Comparison of ENCODE assay signal across 7 cellular contexts in the genomic region with DNA sequence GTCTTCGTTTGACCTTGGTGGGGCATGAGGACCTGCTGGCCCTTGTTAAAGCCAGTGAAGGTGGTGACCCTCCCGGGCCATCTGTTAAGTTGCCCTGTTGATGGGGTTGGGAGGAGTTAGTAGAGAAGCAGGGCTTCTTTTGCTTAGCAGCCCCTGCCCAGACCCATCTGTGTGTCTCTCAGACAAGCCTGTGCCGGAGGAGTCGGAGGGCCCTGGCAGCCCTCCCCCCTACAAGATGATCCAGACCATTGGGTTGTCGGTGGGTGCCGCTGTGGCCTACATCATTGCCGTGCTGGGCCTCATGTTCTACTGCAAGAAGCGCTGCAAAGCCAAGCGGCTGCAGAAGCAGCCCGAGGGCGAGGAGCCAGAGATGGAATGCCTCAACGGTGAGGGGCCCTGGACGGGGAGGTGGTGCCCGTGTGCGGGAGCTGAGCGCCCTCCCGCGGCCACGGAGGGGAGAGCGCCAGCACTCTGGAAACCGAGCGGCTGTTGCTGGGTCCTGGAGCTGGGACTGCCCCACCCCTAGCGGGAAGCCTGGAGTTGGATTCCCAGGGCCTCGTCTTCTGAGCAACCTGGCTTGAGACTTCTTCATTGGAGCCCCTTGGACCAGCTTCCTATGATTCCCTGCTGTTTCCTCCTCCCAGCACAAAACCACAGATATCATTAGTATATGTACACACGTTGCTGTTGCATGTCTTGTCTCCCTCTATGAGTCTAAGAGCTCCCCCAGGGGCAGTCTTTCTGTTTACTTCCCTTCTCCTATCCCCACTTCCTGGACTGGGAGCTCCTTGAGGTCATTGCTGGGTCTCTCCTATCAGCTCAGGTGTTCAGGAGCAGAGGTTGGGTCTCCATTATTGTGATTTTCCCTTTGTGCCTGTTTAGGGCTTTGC. TPM values are rescaled to one million over a fixed set of nuclear protein-coding genes. Genes with fewer than 3 reads are reported as not detected.
DNase-seq lines count a peak whose midpoint lies in the region; FAIRE-seq and TF ChIP-seq lines count a peak whose summit lies in the region.

No MANE protein-coding gene starts in this region.

- DNase-seq in GM13977 (ENCODE audit: low spot score) (peak; percentile 92), HPDE6-E6E7 (ENCODE audit: extremely low spot score) (peak; percentile 82), NOMO-1 treated with dmso at 0.1 percent for 144 hours (lab: John Stamatoyannopoulos, UW; ENCODE audit: unreplicated experiment) (peak; percentile 60), endothelial cell of umbilical vein (ENCODE audit: low read depth, low spot score) (peak; percentile 84), midbrain (lab: John Stamatoyannopoulos, UW) (peak; percentile 81)
- DNase-seq in activated CD8-positive, alpha-beta memory T cell treated with anti-CD3 and anti-CD28 coated beads, Interleukin-2, amount 50 U/mL, for 4 hours = peak; percentile 74
- DNase-seq in stimulated activated CD8-positive, alpha-beta memory T cell treated with anti-CD3 and anti-CD28 coated beads, Interleukin-2, amount 100 ng/mL, for 1 hour (ENCODE audit: low read depth in 2 of 2) = peak; percentile 41 to 55

- no peaks in the 10 kb centered on the region for H3K9me1 ChIP-seq in endothelial cell of umbilical vein (replicated peaks; ENCODE audit: control insufficient read depth, extremely low read depth, insufficient read depth, low read length)

- dilution Hi-C loops in endothelial cell of umbilical vein (cut with MboI; ENCODE audit: extremely low pct_ligation_motif_present, low sequenced_read_pairs) = no loop called here

- CTCF ChIA-PET in endothelial cell of umbilical vein (lab: Charles Lee) = interaction anchor here (0.6 to 3.1 kb wide), 67 partner anchors 9 to 375 kb away, joined by 3 to 55 read pairs (median 5); partner anchors contain the start of genes CUL7, DNPH1, GNMT and KLC4

- H3K4me3 ChIP-seq in endothelial cell of umbilical vein (replicated peaks in 1 of 3; ENCODE audit: insufficient read depth in 1 of 3, low read depth in 1 of 3, low read length in 3 of 3) = no peak overlapping the region

- H3K79me2 ChIP-seq in endothelial cell of umbilical vein (ENCODE audit: control insufficient read depth, insufficient read depth, low read length) = no peaks in the 10 kb centered on the region

- no peaks in the 10 kb centered on the region for H3K36me3 ChIP-seq in endothelial cell of umbilical vein (ENCODE audit: control insufficient read depth in 2 of 2, extremely low read depth in 1 of 2, insufficient read depth in 2 of 2, low read length in 2 of 2)

- no peak overlapping the region for H3K9ac ChIP-seq in endothelial cell of umbilical vein (replicated peaks; ENCODE audit: extremely low read depth, insufficient read depth, low read length)

- H3K27ac ChIP-seq in endothelial cell of umbilical vein (ENCODE audit: insufficient read depth, low read depth, low read length) = no peak overlapping the region

- no peaks in the 10 kb centered on the region for H4K20me1 ChIP-seq in endothelial cell of umbilical vein (replicated peaks; ENCODE audit: control insufficient read depth, extremely low read depth, insufficient read depth, low read length)

- FAIRE-seq in endothelial cell of umbilical vein (lab: Jason Lieb, UNC) = peak; percentile 90

- no peak overlapping the region for H3K4me2 ChIP-seq in endothelial cell of umbilical vein (ENCODE audit: insufficient read depth, low read length)

- H3K27me3 ChIP-seq in endothelial cell of umbilical vein (ENCODE audit: control insufficient read depth in 2 of 2, insufficient read depth in 2 of 2, low read length in 2 of 2) = no peaks in the 10 kb centered on the region

- POLR2A ChIA-PET in endothelial cell of umbilical vein (lab: Charles Lee) = interaction anchor here (0.5 to 0.9 kb wide), 5 partner anchors 73 to 342 kb away, joined by 3 to 8 read pairs (median 4); partner anchors contain the start of genes CUL7, KLC4 and MRPL2

- no TSS peak for BruUV-seq in endothelial cell of umbilical vein (replicated peaks; lab: Mats Ljungman, UMichigan)

- no peaks in the 10 kb centered on the region for H3K9me3 ChIP-seq in endothelial cell of umbilical vein (replicated peaks; ENCODE audit: control insufficient read depth, insufficient read depth, low read length)

- H2AFZ ChIP-seq in endothelial cell of umbilical vein (ENCODE audit: low read depth, low read length) = peak overlapping the region; percentile 55

- TF ChIP-seq POLR2A in endothelial cell of umbilical vein (IDR thresholded peaks at IDR 0.05; ENCODE audit: low read depth, low read length) = no peak

- TF ChIP-seq CTCF in GM13977 (IDR thresholded peaks at IDR 0.05; ENCODE audit: extremely low read depth, insufficient read depth, missing control alignments) = peak; percentile 98
- TF ChIP-seq CTCF in endothelial cell of umbilical vein (IDR thresholded peaks at IDR 0.05; ENCODE audit: extremely low read depth in 1 of 2, insufficient read depth in 1 of 2, low read depth in 1 of 2, low read length in 2 of 2) = peak; percentile 98 to 100

- intact Hi-C loops in endothelial cell of umbilical vein (cut with micrococcal nuclease) = loop anchor here (1.0 to 5.0 kb wide), 6 partner anchors 73 to 482 kb away; partner anchors contain the start of genes KLC4 and MRPL2

- in situ Hi-C loops in GM13977 (cut with MboI; ENCODE audit: low pct_unique_long_range_greater_than_20kb, low sequenced_read_pairs, unreplicated experiment) = loop anchor here (10.0 kb wide), 1 partner anchor 239 kb away; no protein-coding TSS in a partner anchor

- H3K4me1 ChIP-seq in endothelial cell of umbilical vein (ENCODE audit: control insufficient read depth, extremely low read depth, insufficient read depth, low read length) = no peaks in the 10 kb centered on the region

TF ChIP-seq in endothelial cell of umbilical vein, 7 proteins besides CTCF, POLR2A, EP300 and RAD21:
- TF ChIP-seq POLR2AphosphoS5 (IDR thresholded peaks at IDR 0.05; ENCODE audit: insufficient read depth, low read depth, low read length) = peak; percentile 42
- TF ChIP-seq, protein P1, sequence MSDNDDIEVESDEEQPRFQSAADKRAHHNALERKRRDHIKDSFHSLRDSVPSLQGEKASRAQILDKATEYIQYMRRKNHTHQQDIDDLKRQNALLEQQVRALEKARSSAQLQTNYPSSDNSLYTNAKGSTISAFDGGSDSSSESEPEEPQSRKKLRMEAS (IDR thresholded peaks at IDR 0.05; ENCODE audit: insufficient read depth, insufficient read length) = no peak
- TF ChIP-seq FOS (IDR thresholded peaks at IDR 0.05; ENCODE audit: borderline replicate concordance, insufficient read depth, low read length) = no peak

RNA-seq across cellular contexts. Expression of gene SRF, which starts 27.6 kb away (rescaled TPM):
- 34.4 and 36.2 TPM in 2 replicates for total RNA-seq in endothelial cell of umbilical vein
- 55.8 and 61.5 TPM in 2 replicates for polyA plus RNA-seq in endothelial cell of umbilical vein
- polyA plus RNA-seq in endothelial cell of umbilical vein (2011; cell fraction: cytosol; rRNA removed) = 37.8 and 42.6 TPM in 2 replicates
- 47.5 and 47.9 TPM in 2 replicates for polyA plus RNA-seq in endothelial cell of umbilical vein (2011; cell fraction: nucleus; rRNA removed)
- 21.5 and 25.2 TPM in 2 replicates for polyA plus RNA-seq in endothelial cell of umbilical vein (2012)
- polyA minus RNA-seq in endothelial cell of umbilical vein = 37.6 and 53.2 TPM in 2 replicates
- 26.0 TPM for polyA minus RNA-seq in endothelial cell of umbilical vein (2011; cell fraction: cytosol; rRNA and poly(A)+ RNA removed)
- 15.8 and 19.1 TPM in 2 replicates for polyA minus RNA-seq in endothelial cell of umbilical vein (2011; cell fraction: nucleus; rRNA and poly(A)+ RNA removed)

RNA-seq across cellular contexts. Expression of gene CUL9, which starts 38.5 kb away (rescaled TPM):
- total RNA-seq in endothelial cell of umbilical vein = 43.9 and 46.0 TPM in 2 replicates
- 36.5 and 38.7 TPM in 2 replicates for polyA plus RNA-seq in endothelial cell of umbilical vein
- polyA plus RNA-seq in endothelial cell of umbilical vein (2011; cell fraction: cytosol; rRNA removed) = 13.9 and 16.1 TPM in 2 replicates
- 209 and 248 TPM in 2 replicates for polyA plus RNA-seq in endothelial cell of umbilical vein (2011; cell fraction: nucleus; rRNA removed)
- 15.4 and 24.4 TPM in 2 replicates for polyA plus RNA-seq in endothelial cell of umbilical vein (2012)
- polyA minus RNA-seq in endothelial cell of umbilical vein = 48.9 and 51.7 TPM in 2 replicates
- polyA minus RNA-seq in endothelial cell of umbilical vein (2011; cell fraction: cytosol; rRNA and poly(A)+ RNA removed) = 10.0 TPM
- 59.2 and 76.5 TPM in 2 replicates for polyA minus RNA-seq in endothelial cell of umbilical vein (2011; cell fraction: nucleus; rRNA and poly(A)+ RNA removed)
